Comparison of ENCODE assay signal across 8 cellular contexts in the genomic region with DNA sequence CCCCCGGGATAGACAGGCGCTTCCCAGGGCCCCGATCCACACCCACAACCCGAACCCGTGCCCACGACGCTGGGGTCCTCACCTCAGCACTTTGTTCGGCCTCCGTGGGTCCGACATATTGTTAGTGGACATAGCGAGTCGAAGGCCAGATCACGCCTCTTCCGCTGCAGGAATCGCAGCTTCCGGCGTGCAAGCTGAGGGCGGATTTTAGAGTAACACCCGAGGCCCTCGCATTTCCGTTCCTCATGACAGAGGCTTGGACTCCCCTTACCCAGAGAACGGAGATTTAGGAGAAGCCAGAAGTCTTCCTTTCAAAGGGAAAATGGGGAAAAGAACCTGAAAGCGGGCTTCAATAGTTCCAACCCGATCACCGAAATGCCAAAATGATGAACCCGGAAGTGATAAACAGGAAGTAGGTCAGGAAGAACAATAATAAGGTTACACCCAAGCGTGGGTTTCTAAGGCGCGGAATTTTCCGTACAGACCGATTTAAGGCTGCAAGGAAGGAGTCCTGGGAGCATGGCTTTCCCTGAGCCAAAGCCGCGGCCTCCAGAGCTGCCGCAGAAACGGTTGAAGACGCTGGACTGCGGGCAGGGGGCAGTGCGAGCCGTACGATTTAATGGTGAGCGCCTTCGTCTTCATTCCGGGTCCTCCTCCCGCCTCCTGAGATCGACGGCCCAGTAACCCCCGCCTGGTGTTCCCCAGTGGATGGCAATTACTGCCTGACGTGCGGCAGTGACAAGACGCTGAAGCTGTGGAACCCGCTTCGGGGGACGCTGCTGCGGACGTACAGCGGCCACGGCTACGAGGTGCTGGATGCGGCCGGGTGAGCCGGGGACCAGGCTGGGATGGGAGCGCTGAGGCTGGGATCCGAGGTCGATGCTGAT. TPM values are rescaled to one million over a fixed set of nuclear protein-coding genes. Genes with fewer than 3 reads are reported as not detected.
DNase-seq lines count a peak whose midpoint lies in the region; ATAC-seq and TF ChIP-seq lines count a peak whose summit lies in the region.

No MANE protein-coding gene starts in this region.

- H3K4me2 ChIP-seq in trophoblast cell (ENCODE audit: low read length) = peak overlapping the region; percentile 91

- peak overlapping the region; percentile 33 to 96 (median 94) for H3K27ac ChIP-seq in adrenal gland
- H3K27ac ChIP-seq in heart left ventricle = peak overlapping the region; percentile 91 to 99 (median 96)
- H3K27ac ChIP-seq in trophoblast cell (ENCODE audit: low read depth, low read length) = peak overlapping the region; percentile 77

- TF ChIP-seq POLR2A in adrenal gland (IDR thresholded peaks at IDR 0.05) (peak; percentile 13 to 30), heart left ventricle (IDR thresholded peaks at IDR 0.05) (peak in 1 of 2 donors; percentile 9)

- peaks cover 0 to 19% of the 10 kb centered on the region in 2 donors for H3K36me3 ChIP-seq in adrenal gland (replicated peaks in 1 of 2)
- H3K36me3 ChIP-seq in heart left ventricle = peaks cover 0 to 40% (median 26%) of the 10 kb centered on the region in 9 donors
- peaks cover 35 to 36% of the 10 kb centered on the region in 2 experiments for H3K36me3 ChIP-seq in trophoblast cell (ENCODE audit: control insufficient read depth in 1 of 2, insufficient read depth in 2 of 2, low read length in 2 of 2)

- peak overlapping the region; percentile 75 for H4K12ac ChIP-seq in trophoblast cell (ENCODE audit: low read depth, low read length)

- H4K8ac ChIP-seq in trophoblast cell (ENCODE audit: low read depth, low read length) = peak overlapping the region; percentile 96

- H3K4me3 ChIP-seq in adrenal gland = peak overlapping the region; percentile 37 to 96 (median 61)
- peak overlapping the region; percentile 64 to 100 (median 88) for H3K4me3 ChIP-seq in heart left ventricle
- H3K4me3 ChIP-seq in trophoblast cell (ENCODE audit: low read depth, low read length) = peak overlapping the region; percentile 87

- peak overlapping the region; percentile 87 for H3K9ac ChIP-seq in trophoblast cell (ENCODE audit: low read length)

- no peak overlapping the region for H2AK5ac ChIP-seq in trophoblast cell (ENCODE audit: low read length)

- intact Hi-C loops in adrenal gland (cut with DNase I) = loop anchor here (5.0 to 10.0 kb wide), 3 partner anchors 57 to 107 kb away; a partner anchor contains a TSS
- intact Hi-C loops in heart left ventricle (cut with DNase I) = loop anchor here in 7 of 10 donors (5.0 to 10.0 kb wide), 3 partner anchors 57 to 175 kb away; a partner anchor contains a TSS

- peak; percentile 58 to 79 (median 68) for ATAC-seq in heart left ventricle

- H3K27me3 ChIP-seq in adrenal gland (no peaks in the 10 kb centered on the region), heart left ventricle (no peaks in the 10 kb centered on the region), trophoblast cell (ENCODE audit: insufficient read depth, low read length) (no peaks in the 10 kb centered on the region)

- H3K14ac ChIP-seq in trophoblast cell (ENCODE audit: low read length) = peak overlapping the region; percentile 62

- peak overlapping the region; percentile 83 for H4K91ac ChIP-seq in trophoblast cell (ENCODE audit: low read depth, low read length)

- H3K79me1 ChIP-seq in trophoblast cell (ENCODE audit: low read length) = peaks cover 11% of the 10 kb centered on the region

- H2AFZ ChIP-seq in trophoblast cell (ENCODE audit: insufficient read depth, low read length, poor library complexity) = peak overlapping the region; percentile 75

- peak; percentile 45 for DNase-seq in NK-92 treated with Interleukin-12 subunit alpha and Interleukin-12 subunit beta, amount 100 ng/mL, for 24 hours (lab: John Stamatoyannopoulos, UW)
- DNase-seq in NK-92 (lab: John Stamatoyannopoulos, UW; ENCODE audit: unreplicated experiment) = no peak
- peak; percentile 75 for DNase-seq in NCI-H1092 (lab: John Stamatoyannopoulos, UW)
- peak; percentile 82 for DNase-seq in SW480 (ENCODE audit: low spot score)
- DNase-seq in adrenal gland = peak; percentile 76 to 91 (median 83)
- DNase-seq in heart left ventricle = peak; percentile 81 to 88 (median 84)
- DNase-seq in trophoblast cell = peak; percentile 71 to 86
- no peak for DNase-seq in type B pancreatic cell (ENCODE audit: extremely low spot score, unreplicated experiment)

- H3K4ac ChIP-seq in trophoblast cell (ENCODE audit: low read depth, low read length) = peak overlapping the region; percentile 46

- H3K4me1 ChIP-seq in adrenal gland (replicated peaks in 1 of 2) (peaks cover 17 to 36% of the 10 kb centered on the region in 2 donors), heart left ventricle (peaks cover 9 to 47% (median 39%) of the 10 kb centered on the region in 12 donors), trophoblast cell (ENCODE audit: control insufficient read depth in 1 of 2, insufficient read depth in 2 of 2, low read length in 2 of 2) (peaks cover 20 to 27% of the 10 kb centered on the region in 2 experiments)

- H3K9me3 Mint-ChIP-seq in type B pancreatic cell = no peaks in the 10 kb centered on the region

- 0% methylated on average over 20 to 64 of the region's 64 CpGs for WGBS in adrenal gland, 4 donors
- WGBS in heart left ventricle, 4 donors = 0 to 1% (median 0%) methylated on average over 39 to 64 of the region's 64 CpGs
- no CpG with 5 or more reads among the region's 64 CpGs for WGBS in trophoblast cell (ENCODE audit: extremely low coverage, insufficient coverage, insufficient read length)

- no peaks in the 10 kb centered on the region for H3K27me3 Mint-ChIP-seq in type B pancreatic cell

- H2BK120ac ChIP-seq in trophoblast cell (ENCODE audit: insufficient read depth, low read length, poor library complexity) = peak overlapping the region; percentile 45

- peak overlapping the region; percentile 73 for H2BK5ac ChIP-seq in trophoblast cell (ENCODE audit: low read depth, low read length, poor library complexity)

- H3K27ac Mint-ChIP-seq in type B pancreatic cell = peak overlapping the region; percentile 98

- H3K4me1 Mint-ChIP-seq in type B pancreatic cell (ENCODE audit: unreplicated experiment) = peaks cover 18% of the 10 kb centered on the region

- peaks cover 10% of the 10 kb centered on the region for H3K79me2 ChIP-seq in trophoblast cell (ENCODE audit: control insufficient read depth, insufficient read depth, low read length, poor library complexity)

- peaks cover 13% of the 10 kb centered on the region for H3K36me3 Mint-ChIP-seq in type B pancreatic cell

- H2BK12ac ChIP-seq in trophoblast cell (ENCODE audit: low read length) = no peak overlapping the region

- no peaks in the 10 kb centered on the region for H3K9me3 ChIP-seq in adrenal gland (replicated peaks in 1 of 3)
- no peaks in the 10 kb centered on the region for H3K9me3 ChIP-seq in heart left ventricle
- no peaks in the 10 kb centered on the region for H3K9me3 ChIP-seq in trophoblast cell (ENCODE audit: insufficient read depth, low read depth, low read length)

- H3K23ac ChIP-seq in trophoblast cell (ENCODE audit: low read length) = no peak overlapping the region

- no peak for TF ChIP-seq CTCF in adrenal gland (IDR thresholded peaks at IDR 0.05)
- peak in 1 of 12 donors; percentile 16 for TF ChIP-seq CTCF in heart left ventricle (IDR thresholded peaks at IDR 0.05)
- no peak for TF ChIP-seq CTCF in type B pancreatic cell (conservative IDR thresholded peaks at IDR 0.05)

- peak overlapping the region; percentile 99 for H3K4me3 Mint-ChIP-seq in type B pancreatic cell

- peak overlapping the region; percentile 60 for H3K18ac ChIP-seq in trophoblast cell (ENCODE audit: low read length)

RNA-seq across cellular contexts. Expression of a gene that starts 2.9 kb away (rescaled TPM):
- 10 to 100 TPM; 11.4 to 20.5 (median 15.0) TPM for total RNA-seq in adrenal gland
- 10 to 100 TPM in 2 of 3 donors, 1 to 10 TPM in 1; 3.9 to 68.5 (median 56.1) TPM for polyA plus RNA-seq in adrenal gland
- total RNA-seq in heart left ventricle = 1 to 10 TPM; 6.0 to 9.2 (median 7.8) TPM
- 10 to 100 TPM; 12.3 to 13.0 TPM for polyA plus RNA-seq in heart left ventricle
- 6.7 and 7.5 TPM in 2 replicates for polyA plus RNA-seq in trophoblast cell (2013)
- 9.8 and 14.6 TPM in 2 replicates for total RNA-seq in type B pancreatic cell (ENCODE audit: low replicate concordance)

RNA-seq across cellular contexts. Expression of a gene that starts 3.0 kb away (rescaled TPM):
- total RNA-seq in adrenal gland = 100 to 1,000 TPM in 6 of 8 donors, 10 to 100 TPM in 2; 69.3 to 131 (median 113) TPM
- polyA plus RNA-seq in adrenal gland = 100 to 1,000 TPM in 2 of 3 donors, 10 to 100 TPM in 1; 19.5 to 194 (median 152) TPM
- 100 to 1,000 TPM in 1 of 9 donors, 10 to 100 TPM in 8; 16.0 to 135 (median 30.7) TPM for total RNA-seq in heart left ventricle
- polyA plus RNA-seq in heart left ventricle = 10 to 100 TPM; 18.6 to 23.0 TPM
- polyA plus RNA-seq in trophoblast cell (2013) = 68.1 and 68.3 TPM in 2 replicates
- 90.6 and 95.4 TPM in 2 replicates for total RNA-seq in type B pancreatic cell (ENCODE audit: low replicate concordance)

RNA-seq across cellular contexts. Expression of a gene that starts 12.2 kb away (rescaled TPM):
- 100 to 1,000 TPM in 5 of 8 donors, 10 to 100 TPM in 3; 80.4 to 197 (median 124) TPM for total RNA-seq in adrenal gland
- polyA plus RNA-seq in adrenal gland = 100 to 1,000 TPM in 2 of 3 donors, 10 to 100 TPM in 1; 64.5 to 166 (median 137) TPM
- total RNA-seq in heart left ventricle = 100 to 1,000 TPM in 1 of 9 donors, 10 to 100 TPM in 8; 47.6 to 121 (median 54.6) TPM
- 10 to 100 TPM; 57.2 to 57.6 TPM for polyA plus RNA-seq in heart left ventricle
- 53.8 and 54.8 TPM in 2 replicates for polyA plus RNA-seq in trophoblast cell (2013)
- total RNA-seq in type B pancreatic cell (ENCODE audit: low replicate concordance) = 71.2 and 79.4 TPM in 2 replicates

RNA-seq across cellular contexts. Expression of a gene that starts 18.3 kb away (rescaled TPM):
- total RNA-seq in adrenal gland (not detected), heart left ventricle (not detected), type B pancreatic cell (ENCODE audit: low replicate concordance) (0.85 TPM in 1 of 2 replicates, not detected in the other)
- polyA plus RNA-seq in adrenal gland (not detected), heart left ventricle (not detected)
- not detected in 2 replicates for polyA plus RNA-seq in trophoblast cell (2013)

RNA-seq across cellular contexts. Expression of a gene that starts 26.9 kb away (rescaled TPM):
- 10 to 100 TPM in 4 of 8 donors, 1 to 10 TPM in 4; 6.9 to 14.7 (median 10.6) TPM for total RNA-seq in adrenal gland
- 1 to 10 TPM; 2.1 to 6.8 (median 6.4) TPM for polyA plus RNA-seq in adrenal gland
- 1 to 10 TPM; 1.5 to 3.6 (median 2.4) TPM for total RNA-seq in heart left ventricle
- 1 to 10 TPM; 1.0 to 5.0 TPM for polyA plus RNA-seq in heart left ventricle
- 4.9 and 5.3 TPM in 2 replicates for polyA plus RNA-seq in trophoblast cell (2013)
- total RNA-seq in type B pancreatic cell (ENCODE audit: low replicate concordance) = 15.4 and 17.0 TPM in 2 replicates

Comparison
In these comparisons a context has a peak if more than half of its experiments do, and no peak if none do; other contexts are left out.
1. DNase-seq: peak in NK-92 treated with Interleukin-12 subunit alpha and Interleukin-12 subunit beta, amount 100 ng/mL, for 24 hours (single experiment), NCI-H1092 (single experiment), SW480 (single experiment), adrenal gland (7 of 7), heart left ventricle (5 of 5) and trophoblast cell (2 of 2); none in NK-92 (single experiment) and type B pancreatic cell (single experiment).
2. Peak in every context shown above with its lines, with median percentiles within 50 percentile points of each other: H3K27ac ChIP-seq and H3K4me3 ChIP-seq.